Comparison of ENCODE assay signal across 1 cellular context in the genomic region with DNA sequence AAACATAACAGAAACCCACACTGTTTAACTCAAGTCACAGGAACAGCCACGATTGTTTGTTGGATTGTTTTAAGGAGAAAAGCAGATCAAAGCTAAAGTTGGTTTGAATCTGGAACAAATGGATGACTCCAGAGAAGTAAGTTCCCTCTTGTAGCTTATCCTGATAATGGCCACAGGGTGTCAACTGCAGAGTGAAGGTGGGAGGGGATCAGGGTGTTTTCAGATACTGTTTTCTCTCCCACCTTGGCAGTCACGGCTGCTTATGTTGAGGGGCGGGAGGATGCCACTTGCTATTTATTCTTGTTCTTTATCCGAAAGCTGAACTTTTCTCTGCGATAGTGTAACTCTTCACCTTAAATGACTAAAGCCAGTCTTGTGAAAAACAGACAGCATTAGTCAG.
TF ChIP-seq lines count a peak whose summit lies in the region.

No MANE protein-coding gene starts in this region.

TF ChIP-seq in WTC11, 78 proteins besides CTCF, POLR2A, EP300 and RAD21 (continued from another document):
- TF ChIP-seq SMAD4 (CRISPR knock-in tag; IDR thresholded peaks at IDR 0.05): no peak
- TF ChIP-seq ZNF425 (CRISPR knock-in tag; conservative IDR thresholded peaks at IDR 0.05): no peak
- no peak for TF ChIP-seq ZNF281 (CRISPR knock-in tag; IDR thresholded peaks at IDR 0.05)
- no peak for TF ChIP-seq NR3C1 (CRISPR knock-in tag; conservative IDR thresholded peaks at IDR 0.05; ENCODE audit: low read depth)
- TF ChIP-seq, protein P1, sequence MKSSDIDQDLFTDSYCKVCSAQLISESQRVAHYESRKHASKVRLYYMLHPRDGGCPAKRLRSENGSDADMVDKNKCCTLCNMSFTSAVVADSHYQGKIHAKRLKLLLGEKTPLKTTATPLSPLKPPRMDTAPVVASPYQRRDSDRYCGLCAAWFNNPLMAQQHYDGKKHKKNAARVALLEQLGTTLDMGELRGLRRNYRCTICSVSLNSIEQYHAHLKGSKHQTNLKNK (CRISPR knock-in tag; IDR thresholded peaks at IDR 0.05): no peak
- no peak for TF ChIP-seq HMGXB4 (CRISPR knock-in tag; IDR thresholded peaks at IDR 0.05)
- TF ChIP-seq ZNF138 (CRISPR knock-in tag; conservative IDR thresholded peaks at IDR 0.05): no peak
- TF ChIP-seq GTF2I (CRISPR knock-in tag; conservative IDR thresholded peaks at IDR 0.05): no peak
